Comparison of ENCODE assay signal across 9 cellular contexts in the genomic region with DNA sequence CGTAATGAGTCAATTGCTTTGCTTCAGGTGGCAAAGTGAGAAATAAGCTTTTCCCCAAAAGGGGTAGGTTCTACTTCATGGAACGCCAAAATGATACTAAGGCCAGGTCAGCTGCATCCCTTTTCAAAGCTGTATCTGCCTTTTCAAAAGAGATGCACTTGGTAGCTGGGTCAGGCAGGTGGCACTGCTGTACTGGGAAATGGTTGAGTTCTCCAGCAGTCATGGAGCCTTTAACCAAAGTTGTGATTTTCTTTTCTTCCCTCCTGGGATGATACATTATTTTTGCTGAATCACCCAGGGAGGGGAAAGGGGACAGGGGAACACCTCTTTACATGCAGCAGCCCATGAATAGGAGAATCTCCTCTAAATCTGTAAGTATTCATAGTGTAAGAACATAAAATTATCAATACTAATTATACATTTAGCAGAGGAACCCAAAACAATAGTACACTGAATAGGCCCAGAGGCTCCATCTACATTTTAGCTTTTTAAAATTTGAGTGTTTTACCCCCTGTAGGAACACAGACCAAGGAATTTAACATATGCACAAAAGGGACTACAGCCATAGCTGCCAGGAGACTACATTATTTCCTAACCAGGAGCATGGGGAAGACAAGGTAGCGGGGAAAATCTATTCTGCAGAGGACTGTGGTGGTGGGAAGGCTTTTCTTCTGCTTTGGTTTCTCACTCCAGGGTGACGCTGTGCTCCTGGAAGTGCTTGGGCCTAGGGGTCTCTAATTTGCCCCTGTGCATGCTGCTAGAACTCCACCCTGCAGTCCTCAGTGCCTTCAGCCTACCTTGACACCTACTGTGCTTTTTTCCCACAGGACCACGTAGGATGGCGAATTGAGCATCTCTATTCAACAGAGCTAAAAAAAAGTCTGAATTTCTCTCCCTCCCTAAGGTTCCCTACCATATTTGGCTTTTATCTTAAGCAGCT. TPM values are rescaled to one million over a fixed set of nuclear protein-coding genes. Genes with fewer than 3 reads are reported as not detected.
A peak's percentile ranks its signal among the peaks of the same experiment; 100 is the strongest.
DNase-seq lines count a peak whose midpoint lies in the region; ATAC-seq and TF ChIP-seq lines count a peak whose summit lies in the region.
"Had no signal": no experiment of that assay in that cellular context is flagged by ENCODE, and none has a peak within 500 bp of the region (broad histone marks: within the 10 kb centered on the region; RNA-seq: fewer than 3 reads in every experiment).

No MANE protein-coding gene starts in this region.

- no peak overlapping the region for H3K4me2 ChIP-seq in OCI-LY7 (ENCODE audit: low read length)
- H3K4me2 ChIP-seq in neural progenitor cell, result no peak overlapping the region

- no peak overlapping the region for H3K27ac Mint-ChIP-seq in activated T-helper 17 cell treated with anti-CD3 and anti-CD28 coated beads, Interleukin-2, amount 50 U/mL, for 72 hours
- H3K27ac Mint-ChIP-seq in neural progenitor cell, result no peak overlapping the region
- H3K27ac Mint-ChIP-seq: activated naive CD8-positive, alpha-beta T cell had no signal

- no peaks in the 10 kb centered on the region for H3F3A ChIP-seq in neural progenitor cell (ENCODE audit: low read depth)

- TF ChIP-seq POLR2A in upper lobe of left lung (IDR thresholded peaks at IDR 0.05), result no peak

- no peaks in the 10 kb centered on the region for H3K9me3 ChIP-seq in OCI-LY7 (ENCODE audit: low read length)
- no peaks in the 10 kb centered on the region for H3K9me3 ChIP-seq in neural progenitor cell (ENCODE audit: low read depth)
- no peaks in the 10 kb centered on the region for H3K9me3 ChIP-seq in upper lobe of left lung

- peak; percentile 77 for DNase-seq in ELR (ENCODE audit: low read depth)
- peak; percentile 52 for DNase-seq in OCI-LY7 (ENCODE audit: low spot score)
- peak; percentile 69 for DNase-seq in fibroblast of villous mesenchyme (ENCODE audit: low read depth)
- DNase-seq in neural progenitor cell (ENCODE audit: low spot score), result peak; percentile 64
- peak in 1 of 2 donors; percentile 33 for DNase-seq in upper lobe of left lung

- H3K27me3 Mint-ChIP-seq in activated T-helper 17 cell treated with anti-CD3 and anti-CD28 coated beads, Interleukin-2, amount 50 U/mL, for 72 hours, result no peaks in the 10 kb centered on the region
- H3K27me3 Mint-ChIP-seq in neural progenitor cell (ENCODE audit: insufficient read depth, low read depth), result no peaks in the 10 kb centered on the region
- H3K27me3 Mint-ChIP-seq: activated naive CD8-positive, alpha-beta T cell had no signal

- H3K4me3 ChIP-seq in OCI-LY7 (ENCODE audit: low read depth, low read length, poor library complexity, severe bottlenecking) (no peak overlapping the region), fibroblast of villous mesenchyme (ENCODE audit: low read depth, low read length) (no peak overlapping the region), neural progenitor cell (no peak overlapping the region), upper lobe of left lung (no peak overlapping the region)

- H3K9me3 Mint-ChIP-seq in activated T-helper 17 cell treated with anti-CD3 and anti-CD28 coated beads, Interleukin-2, amount 50 U/mL, for 72 hours, result no peaks in the 10 kb centered on the region
- H3K9me3 Mint-ChIP-seq in neural progenitor cell, result no peaks in the 10 kb centered on the region

- 86 to 87% methylated on average over 6 of the region's 6 CpGs for WGBS in upper lobe of left lung, 2 donors

- H3K27ac ChIP-seq in OCI-LY7 (ENCODE audit: low read depth, low read length, poor library complexity, severe bottlenecking) (no peak overlapping the region), neural progenitor cell (no peak overlapping the region), upper lobe of left lung (no peak overlapping the region)

- TF ChIP-seq CTCF in OCI-LY7 (conservative IDR thresholded peaks at IDR 0.05; ENCODE audit: low read length), result peak; percentile 82
- peak; percentile 87 for TF ChIP-seq CTCF in fibroblast of villous mesenchyme (IDR thresholded peaks at IDR 0.05; ENCODE audit: insufficient read depth, low read depth, low read length)
- peak; percentile 67 for TF ChIP-seq CTCF in neural progenitor cell (IDR thresholded peaks at IDR 0.05)
- peak; percentile 43 to 69 (median 66) for TF ChIP-seq CTCF in upper lobe of left lung (IDR thresholded peaks at IDR 0.05)

- POLR2A ChIA-PET in OCI-LY7 (lab: Charles Lee), result interaction anchor here (0.5 to 1.2 kb wide), 7 partner anchors 9 to 525 kb away, joined by 3 to 9 read pairs (median 3); no protein-coding TSS in a partner anchor

- H4K20me1 ChIP-seq in OCI-LY7 (ENCODE audit: insufficient read depth, low read length), result no peaks in the 10 kb centered on the region
- peaks cover 8% of the 10 kb centered on the region for H4K20me1 ChIP-seq in neural progenitor cell (ENCODE audit: low read depth)

- CTCF ChIA-PET in OCI-LY7 (lab: Charles Lee; ENCODE audit: unreplicated experiment), result interaction anchor here (0.8 to 1.5 kb wide), 2 partner anchors 100 to 411 kb away, joined by 3 read pairs; partner anchors contain the start of genes COG5 and DUS4L

- no peak overlapping the region for H3K9ac ChIP-seq in neural progenitor cell

- no peak overlapping the region for H3K4me3 Mint-ChIP-seq in activated T-helper 17 cell treated with anti-CD3 and anti-CD28 coated beads, Interleukin-2, amount 50 U/mL, for 72 hours
- no peak overlapping the region for H3K4me3 Mint-ChIP-seq in neural progenitor cell
- H3K4me3 Mint-ChIP-seq: activated naive CD8-positive, alpha-beta T cell had no signal

- TF ChIP-seq EP300 in upper lobe of left lung (IDR thresholded peaks at IDR 0.05), result no peak

- H3K27me3 ChIP-seq in neural progenitor cell (no peaks in the 10 kb centered on the region), upper lobe of left lung (no peaks in the 10 kb centered on the region)

- peaks cover 6% of the 10 kb centered on the region for H3K4me1 Mint-ChIP-seq in activated T-helper 17 cell treated with anti-CD3 and anti-CD28 coated beads, Interleukin-2, amount 50 U/mL, for 72 hours
- no peaks in the 10 kb centered on the region for H3K4me1 Mint-ChIP-seq in neural progenitor cell

- BruUV-seq in OCI-LY7 (replicated peaks; lab: Mats Ljungman, UMichigan), result no TSS peak

- intact Hi-C loops in OCI-LY7 (cut with micrococcal nuclease; ENCODE audit: unreplicated experiment), result loop anchor here (1.0 to 5.0 kb wide), 3 partner anchors 261 to 414 kb away; no protein-coding TSS in a partner anchor

- no peaks in the 10 kb centered on the region; the same call in 1 of the 2 replicates for H3K36me3 ChIP-seq in OCI-LY7 (ENCODE audit: insufficient read depth, low read length)
- H3K36me3 ChIP-seq in neural progenitor cell, result no peaks in the 10 kb centered on the region
- no peaks in the 10 kb centered on the region for H3K36me3 ChIP-seq in upper lobe of left lung

- H2AFZ ChIP-seq in OCI-LY7 (ENCODE audit: low read length) (no peak overlapping the region), neural progenitor cell (replicated peaks) (no peak overlapping the region)

- H3K36me3 Mint-ChIP-seq in activated T-helper 17 cell treated with anti-CD3 and anti-CD28 coated beads, Interleukin-2, amount 50 U/mL, for 72 hours (ENCODE audit: low read depth), result peaks cover 14% of the 10 kb centered on the region
- no peaks in the 10 kb centered on the region for H3K36me3 Mint-ChIP-seq in neural progenitor cell

- H3K4me1 ChIP-seq in OCI-LY7 (ENCODE audit: insufficient read depth, low read length, poor library complexity, severe bottlenecking), result no peaks in the 10 kb centered on the region
- H3K4me1 ChIP-seq in neural progenitor cell, result no peaks in the 10 kb centered on the region
- no peaks in the 10 kb centered on the region for H3K4me1 ChIP-seq in upper lobe of left lung

- ATAC-seq in HG03442 (IDR thresholded peaks at IDR 0.05; ENCODE audit: unreplicated experiment), result peak; percentile 55
- ATAC-seq in activated T-helper 17 cell treated with anti-CD3 and anti-CD28 coated beads, Interleukin-2, amount 50 U/mL, for 72 hours (replicated peaks), result peak; percentile 72
- peak; percentile 65 to 88 for ATAC-seq in upper lobe of left lung (ENCODE audit: low FRiP score in 2 of 2)
- no peak for ATAC-seq in GM21390 (IDR thresholded peaks at IDR 0.05; ENCODE audit: unreplicated experiment)

- H3K79me2 ChIP-seq in OCI-LY7 (ENCODE audit: insufficient read depth, low read depth, low read length) (no peaks in the 10 kb centered on the region), neural progenitor cell (ENCODE audit: low read depth) (no peaks in the 10 kb centered on the region)

- no peaks in the 10 kb centered on the region for H3K9me2 ChIP-seq in OCI-LY7 (ENCODE audit: insufficient read depth, low read length)

RNA-seq across cellular contexts. Expression of gene GPR22, which starts 6.4 kb away (rescaled TPM):
- total RNA-seq in OCI-LY7 (2014; rRNA removed; shearing (Covaris generic)), result not detected in 2 replicates
- total RNA-seq in OCI-LY7 (2022) (not detected in 2 replicates), fibroblast of villous mesenchyme (under 0.01 TPM in 1 of 2 replicates, not detected in the other), neural progenitor cell (ENCODE audit: low replicate concordance) (not detected in 2 replicates), upper lobe of left lung (not detected)
- not detected for total RNA-seq in activated T-helper 17 cell treated with anti-CD3 and anti-CD28 coated beads, Interleukin-2, amount 50 U/mL, for 72 hours
